ENCODE assay signal across 21 cellular contexts in the genomic region with DNA sequence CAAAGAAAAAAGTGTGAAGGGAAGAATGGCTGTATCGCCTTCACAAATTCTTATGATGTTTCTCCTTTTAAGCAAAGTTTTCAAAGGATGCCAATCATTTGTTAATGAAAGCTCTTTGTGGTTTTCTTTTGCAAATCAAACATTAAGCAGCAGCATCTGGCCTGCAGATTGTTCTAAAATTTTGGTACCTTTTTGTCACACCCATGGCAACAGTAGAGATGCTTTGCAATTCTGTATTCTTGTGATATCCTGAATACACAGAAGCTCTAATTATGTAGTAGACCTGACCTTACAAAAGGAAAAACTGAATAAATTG.
"Had no signal": no experiment of that assay in that cellular context is flagged by ENCODE, and none has a peak within 500 bp of the region (broad histone marks: within the 10 kb centered on the region; RNA-seq: fewer than 3 reads in every experiment).

No MANE protein-coding gene starts in this region.

- H3K4me1 ChIP-seq: adrenal gland, colonic mucosa, gastroesophageal sphincter had no signal

- H3K27ac Mint-ChIP-seq: activated CD4-positive, alpha-beta T cell treated with anti-CD3 and anti-CD28 coated beads, Interleukin-2, amount 10 ng/mL, durations not matched to agents 7 days and 5 days; memory B cell; nephron progenitor cell; stimulated activated effector memory CD8-positive, alpha-beta T cell treated with anti-CD3 and anti-CD28 coated beads, Interleukin-12 subunit alpha, Interleukin-12 subunit beta, amount 100 ng/mL, for 72 hours; T-helper 2 cell treated with Interferon-gamma antibody and Interleukin-4, amounts not matched to agents 5 μg/mL and 100 μg/mL, for 36 hours had no signal

- H3K4me2 ChIP-seq: SK-N-SH had no signal

- H3K9me3 Mint-ChIP-seq: activated CD4-positive, alpha-beta T cell treated with anti-CD3 and anti-CD28 coated beads, Interleukin-2, amount 10 ng/mL, durations not matched to agents 7 days and 5 days; stimulated activated effector memory CD8-positive, alpha-beta T cell treated with anti-CD3 and anti-CD28 coated beads, Interleukin-12 subunit alpha, Interleukin-12 subunit beta, amount 100 ng/mL, for 72 hours; T-helper 2 cell treated with Interferon-gamma antibody and Interleukin-4, amounts not matched to agents 5 μg/mL and 100 μg/mL, for 36 hours had no signal

- H3K9me3 ChIP-seq: adrenal gland, colonic mucosa, gastroesophageal sphincter, SK-N-SH, thyroid gland had no signal

- H3K4me3 Mint-ChIP-seq: activated CD4-positive, alpha-beta T cell treated with anti-CD3 and anti-CD28 coated beads, Interleukin-2, amount 10 ng/mL, durations not matched to agents 7 days and 5 days; memory B cell; nephron progenitor cell; stimulated activated effector memory CD8-positive, alpha-beta T cell treated with anti-CD3 and anti-CD28 coated beads, Interleukin-12 subunit alpha, Interleukin-12 subunit beta, amount 100 ng/mL, for 72 hours; T-helper 2 cell treated with Interferon-gamma antibody and Interleukin-4, amounts not matched to agents 5 μg/mL and 100 μg/mL, for 36 hours had no signal

- H3K36me3 ChIP-seq: adrenal gland, colonic mucosa, gastroesophageal sphincter, thyroid gland had no signal

- H3K9ac ChIP-seq: parathyroid adenoma, SK-N-SH had no signal

- H3K79me2 ChIP-seq: parathyroid adenoma had no signal

- DNase-seq: activated CD4-positive, alpha-beta T cell treated with anti-CD3 and anti-CD28 coated beads, Interleukin-2, amount 10 ng/mL, durations not matched to agents 7 days and 5 days; activated CD4-positive, CD25-positive, alpha-beta regulatory T cell treated with anti-CD3 and anti-CD28 coated beads, Interleukin-2, amount 50 U/mL, for 72 hours; activated effector memory CD4-positive, alpha-beta T cell treated with Interleukin-2 at 50 U/mL for 16 hours; activated naive CD4-positive, alpha-beta T cell treated with anti-CD3 and anti-CD28 coated beads, Interleukin-2, amount 50 U/mL, for 16 hours; activated T-cell treated with anti-CD3 and anti-CD28 coated beads, Interleukin-2, amount 50 U/mL, for 48 hours; adrenal gland; colonic mucosa; dorsolateral prefrontal cortex; left ventricle myocardium superior; nephron progenitor cell; nucleus accumbens; SK-N-SH; small intestine; stimulated activated CD4-positive, alpha-beta T cell treated with anti-CD3 and anti-CD28 coated beads, Interleukin-2, amount 100 ng/mL, for 24 hours; thyroid gland had no signal

- H3K9me2 ChIP-seq: SK-N-SH had no signal

- H3K4me3 ChIP-seq: adrenal gland, colonic mucosa, dorsolateral prefrontal cortex, gastroesophageal sphincter, thyroid gland had no signal

- H3K36me3 Mint-ChIP-seq: stimulated activated effector memory CD8-positive, alpha-beta T cell treated with anti-CD3 and anti-CD28 coated beads, Interleukin-12 subunit alpha, Interleukin-12 subunit beta, amount 100 ng/mL, for 72 hours had no signal

- H3K27me3 ChIP-seq: adrenal gland, colonic mucosa, dorsolateral prefrontal cortex, gastroesophageal sphincter, thyroid gland had no signal

- H2AFZ ChIP-seq: parathyroid adenoma had no signal

- H3K27ac ChIP-seq: adrenal gland, colonic mucosa, gastroesophageal sphincter, parathyroid adenoma, thyroid gland, VCaP had no signal
